ENCODE assay signal across 1 cellular context in genomic region chr10:69180525-69181204, GRCh38.
TF ChIP-seq lines count a peak whose summit lies in the region.

No MANE protein-coding gene starts in this region.

TF ChIP-seq in H1, 55 proteins besides CTCF, POLR2A, EP300 and RAD21:
- no peak for TF ChIP-seq TCF12 (IDR thresholded peaks at IDR 0.05; ENCODE audit: low read depth, low read length)
- 0 out of 2 replicates have a peak, but pooled peaks have one; percentile 47 for TF ChIP-seq PHF8 (conservative IDR thresholded peaks at IDR 0.05; ENCODE audit: low read depth, low read length)
- TF ChIP-seq RFX5 (IDR thresholded peaks at IDR 0.05; ENCODE audit: borderline replicate concordance, low read depth, low read length): no peak
- no peak for TF ChIP-seq ZNF274 (IDR thresholded peaks at IDR 0.05; ENCODE audit: borderline replicate concordance, extremely low read depth, low read length)
- TF ChIP-seq HDAC6 (IDR thresholded peaks at IDR 0.05; ENCODE audit: low read depth, low read length): no peak
- TF ChIP-seq MAFK (IDR thresholded peaks at IDR 0.05; ENCODE audit: low read depth, low read length): no peak
- TF ChIP-seq NANOG (IDR thresholded peaks at IDR 0.05; ENCODE audit: insufficient read depth, low read depth, low read length, poor library complexity, severe bottlenecking): no peak
- TF ChIP-seq JUND (IDR thresholded peaks at IDR 0.05; ENCODE audit: low read length): no peak
- no peak for TF ChIP-seq HDAC2 (IDR thresholded peaks at IDR 0.05; ENCODE audit: borderline replicate concordance in 1 of 2, low read depth in 2 of 2, low read length in 2 of 2)
- no peak for TF ChIP-seq CREB1 (IDR thresholded peaks at IDR 0.05)
- no peak for TF ChIP-seq SRF (IDR thresholded peaks at IDR 0.05; ENCODE audit: low read depth, low read length)
- TF ChIP-seq BCL11A (IDR thresholded peaks at IDR 0.05; ENCODE audit: low read depth in 2 of 2, low read length in 2 of 2): no peak
- TF ChIP-seq SP2 (IDR thresholded peaks at IDR 0.05; ENCODE audit: low read length): no peak
- TF ChIP-seq CHD1 (IDR thresholded peaks at IDR 0.05; ENCODE audit: low read depth, low read length): no peak
- TF ChIP-seq GTF2F1 (IDR thresholded peaks at IDR 0.05; ENCODE audit: borderline replicate concordance, low read depth, low read length): no peak
- no peak for TF ChIP-seq SP4 (IDR thresholded peaks at IDR 0.05; ENCODE audit: low read length)
- no peak for TF ChIP-seq EZH2 (IDR thresholded peaks at IDR 0.05; ENCODE audit: low read depth, low read length, severe bottlenecking)
- TF ChIP-seq GABPA (IDR thresholded peaks at IDR 0.05; ENCODE audit: borderline replicate concordance, insufficient read depth, low read length): no peak
- TF ChIP-seq SAP30 (IDR thresholded peaks at IDR 0.05; ENCODE audit: insufficient read depth, insufficient replicate concordance, low read length): peak; percentile 79
- no peak for TF ChIP-seq SUZ12 (IDR thresholded peaks at IDR 0.05; ENCODE audit: low read length)
- TF ChIP-seq ASH2L (IDR thresholded peaks at IDR 0.05; ENCODE audit: low read length): peak; percentile 51
- no peak for TF ChIP-seq TAF1 (IDR thresholded peaks at IDR 0.05; ENCODE audit: low read depth, low read length)
- TF ChIP-seq RNF2 (IDR thresholded peaks at IDR 0.05; ENCODE audit: borderline replicate concordance, low read depth, low read length, missing control alignments, poor library complexity, severe bottlenecking): no peak
- no peak; a peak in 1 of 4 replicates for TF ChIP-seq SIN3A (conservative IDR thresholded peaks at IDR 0.05 in 1 of 2, IDR thresholded peaks at IDR 0.05 in 1 of 2; ENCODE audit: low read depth in 1 of 2, low read length in 2 of 2)
- no peak for TF ChIP-seq ATF3 (IDR thresholded peaks at IDR 0.05; ENCODE audit: insufficient read depth, low read depth, low read length)
